15 cellular contexts compared by ENCODE assay signal in genomic region chr10:3395487-3395886, GRCh38.
A peak's percentile ranks its signal among the peaks of the same experiment; 100 is the strongest.
DNase-seq lines count a peak whose midpoint lies in the region; ATAC-seq and TF ChIP-seq lines count a peak whose summit lies in the region.
"Had no signal": no experiment of that assay in that cellular context is flagged by ENCODE, and none has a peak within 500 bp of the region (broad histone marks: within the 10 kb centered on the region; RNA-seq: fewer than 3 reads in every experiment).

No MANE protein-coding gene starts in this region.

- H3K9me3 ChIP-seq in OCI-LY7 (ENCODE audit: low read length) (no peaks in the 10 kb centered on the region), right cardiac atrium (ENCODE audit: control insufficient read depth, low read length) (no peaks in the 10 kb centered on the region)
- H3K9me3 ChIP-seq: adrenal gland, thoracic aorta had no signal

- DNase-seq in DMS53 (lab: John Stamatoyannopoulos, UW) (peak; percentile 94), NCI-H2029 treated with DMSO at 0.1 percent for 48 hours (lab: John Stamatoyannopoulos, UW) (peak; percentile 23), OCI-LY7 (ENCODE audit: low spot score) (peak; percentile 3), memory B cell (ENCODE audit: low spot score in 2 of 2) (no peak), right cardiac atrium (no peak)
- DNase-seq: activated CD4-positive, alpha-beta T cell treated with anti-CD3 and anti-CD28 coated beads, Interleukin-2, amount 50 U/mL, for 1 hour; adrenal gland; AML-193; NCI-H1417 treated with DMSO at 0.1 percent for 48 hours had no signal

- BruUV-seq in OCI-LY7 (replicated peaks; lab: Mats Ljungman, UMichigan), result no TSS peak

- no peak overlapping the region for H2AFZ ChIP-seq in OCI-LY7 (ENCODE audit: low read length)

- no peaks in the 10 kb centered on the region for H3K9me2 ChIP-seq in OCI-LY7 (ENCODE audit: insufficient read depth, low read length)

- H3K4me3 ChIP-seq in OCI-LY7 (ENCODE audit: low read depth, low read length, poor library complexity, severe bottlenecking) (no peak overlapping the region), right cardiac atrium (ENCODE audit: low read length) (no peak overlapping the region)
- H3K4me3 ChIP-seq: adrenal gland, K562, thoracic aorta had no signal

- POLR2A ChIA-PET in OCI-LY7 (lab: Charles Lee), result no interaction called here

- H3K79me2 ChIP-seq in OCI-LY7 (ENCODE audit: insufficient read depth, low read depth, low read length), result no peaks in the 10 kb centered on the region

- H3K9me3 Mint-ChIP-seq in memory B cell, result peaks cover 2% of the 10 kb centered on the region

- H3K27ac Mint-ChIP-seq in memory B cell, result no peak overlapping the region

- intact Hi-C loops in OCI-LY7 (cut with micrococcal nuclease; ENCODE audit: unreplicated experiment) (no loop called here), right cardiac atrium (cut with DNase I) (no loop called here)

- H3K4me1 Mint-ChIP-seq in memory B cell, result peaks cover 10% of the 10 kb centered on the region

- no peaks in the 10 kb centered on the region for H3K27me3 ChIP-seq in right cardiac atrium (ENCODE audit: control insufficient read depth, insufficient read depth)
- H3K27me3 ChIP-seq: adrenal gland had no signal

- H3K36me3 Mint-ChIP-seq in memory B cell, result peaks cover 3% of the 10 kb centered on the region

- H3K4me2 ChIP-seq in OCI-LY7 (ENCODE audit: low read length), result no peak overlapping the region

- TF ChIP-seq CTCF in OCI-LY7 (conservative IDR thresholded peaks at IDR 0.05; ENCODE audit: low read length), result no peak

- H3K27ac ChIP-seq in OCI-LY7 (ENCODE audit: low read depth, low read length, poor library complexity, severe bottlenecking), result no peak overlapping the region
- no peak overlapping the region for H3K27ac ChIP-seq in right cardiac atrium (ENCODE audit: low read length)
- H3K27ac ChIP-seq: adrenal gland, thoracic aorta had no signal

- H3K4me1 ChIP-seq in OCI-LY7 (ENCODE audit: insufficient read depth, low read length, poor library complexity, severe bottlenecking) (no peaks in the 10 kb centered on the region), right cardiac atrium (ENCODE audit: control insufficient read depth, insufficient read depth, low read length) (no peaks in the 10 kb centered on the region)
- H3K4me1 ChIP-seq: adrenal gland had no signal

- WGBS in right cardiac atrium, result 78% methylated on average over 5 of the region's 5 CpGs

- H3K4me3 Mint-ChIP-seq in memory B cell, result no peak overlapping the region
- H3K4me3 Mint-ChIP-seq: nephron had no signal

- CTCF ChIA-PET in OCI-LY7 (lab: Charles Lee; ENCODE audit: unreplicated experiment), result no interaction called here

- H3K36me3 ChIP-seq in OCI-LY7 (ENCODE audit: insufficient read depth, low read length), result no peaks in the 10 kb centered on the region
- H3K36me3 ChIP-seq: adrenal gland, thoracic aorta had no signal

- ATAC-seq in memory B cell (ENCODE audit: low read depth), result peak; percentile 73
- ATAC-seq in HG03354 (IDR thresholded peaks at IDR 0.05; ENCODE audit: poor library complexity, severe bottlenecking, unreplicated experiment), result no peak
- no peak for ATAC-seq in right cardiac atrium
- no peak for ATAC-seq in HG02884 (IDR thresholded peaks at IDR 0.05; ENCODE audit: unreplicated experiment)
- no peak for ATAC-seq in HG03439 (IDR thresholded peaks at IDR 0.05; ENCODE audit: unreplicated experiment)
- ATAC-seq: K562 had no signal

- no peaks in the 10 kb centered on the region for H4K20me1 ChIP-seq in OCI-LY7 (ENCODE audit: insufficient read depth, low read length)

- peaks cover 13% of the 10 kb centered on the region for H3K27me3 Mint-ChIP-seq in memory B cell

Comparison
In these comparisons a context has a peak if more than half of its experiments do, and no peak if none do; other contexts are left out.
1. DNase-seq: peak in DMS53 (single experiment), NCI-H2029 treated with DMSO at 0.1 percent for 48 hours (single experiment) and OCI-LY7 (single experiment); none in memory B cell (0 of 2) and right cardiac atrium (0 of 3).